11 cellular contexts compared by ENCODE assay signal in genomic region chr10:46525177-46525823, GRCh38. TPM values are rescaled to one million over a fixed set of nuclear protein-coding genes. Genes with fewer than 3 reads are reported as not detected.
A peak's percentile ranks its signal among the peaks of the same experiment; 100 is the strongest.
DNase-seq lines count a peak whose midpoint lies in the region; ATAC-seq, FAIRE-seq and TF ChIP-seq lines count a peak whose summit lies in the region.
"Had no signal": no experiment of that assay in that cellular context is flagged by ENCODE, and none has a peak within 500 bp of the region (broad histone marks: within the 10 kb centered on the region; RNA-seq: fewer than 3 reads in every experiment).

No MANE protein-coding gene starts in this region.

- intact Hi-C loops in natural killer cell (cut with micrococcal nuclease) = no loop called here

- H3K27ac Mint-ChIP-seq in natural killer cell = no peak overlapping the region
- no peak overlapping the region for H3K27ac Mint-ChIP-seq in natural killer cell treated with Interleukin-12 subunit alpha and Interleukin-12 subunit beta and Interleukin-15 and Interleukin-18, amount 100 ng/mL, for 72 hours
- H3K27ac Mint-ChIP-seq: T-helper 1 cell treated with Interleukin-12 subunit alpha and Interleukin-12 subunit beta and Interleukin-4 antibody, amounts not matched to agents 30 μg/mL and 1 μg/mL, for 36 hours had no signal

- no peak for DNase-seq in natural killer cell
- no peak for DNase-seq in natural killer cell treated with Interleukin-12 subunit alpha and Interleukin-12 subunit beta and Interleukin-15 and Interleukin-18, amount 100 ng/mL, for 72 hours (ENCODE audit: low spot score)
- DNase-seq in foreskin fibroblast = peak; percentile 78 to 90
- peak; percentile 93 for DNase-seq in urothelium cell line (ENCODE audit: low spot score)
- no peak for DNase-seq in COLO829 (ENCODE audit: low spot score)
- no peak for DNase-seq in frontal cortex (ENCODE audit: low spot score in 2 of 2)
- DNase-seq: DMS79 had no signal

- no peak for FAIRE-seq in urothelium cell line (lab: Jason Lieb, UNC)
- no peak for FAIRE-seq in frontal cortex (lab: Jason Lieb, UNC)

- no peaks in the 10 kb centered on the region for H3K27me3 Mint-ChIP-seq in natural killer cell (ENCODE audit: low read depth in 2 of 2)
- H3K27me3 Mint-ChIP-seq in natural killer cell treated with Interleukin-12 subunit alpha and Interleukin-12 subunit beta and Interleukin-15 and Interleukin-18, amount 100 ng/mL, for 72 hours = no peaks in the 10 kb centered on the region

- no peak overlapping the region for H3K4me3 ChIP-seq in foreskin fibroblast (ENCODE audit: low read depth in 1 of 2, low read length in 2 of 2)

- no peaks in the 10 kb centered on the region for H3K9me3 Mint-ChIP-seq in natural killer cell
- no peaks in the 10 kb centered on the region for H3K9me3 Mint-ChIP-seq in natural killer cell treated with Interleukin-12 subunit alpha and Interleukin-12 subunit beta and Interleukin-15 and Interleukin-18, amount 100 ng/mL, for 72 hours
- H3K9me3 Mint-ChIP-seq: T-helper 1 cell treated with Interleukin-12 subunit alpha and Interleukin-12 subunit beta and Interleukin-4 antibody, amounts not matched to agents 30 μg/mL and 1 μg/mL, for 36 hours had no signal

- no peaks in the 10 kb centered on the region for H3K4me1 Mint-ChIP-seq in natural killer cell
- H3K4me1 Mint-ChIP-seq in natural killer cell treated with Interleukin-12 subunit alpha and Interleukin-12 subunit beta and Interleukin-15 and Interleukin-18, amount 100 ng/mL, for 72 hours (ENCODE audit: low read depth in 2 of 2) = no peaks in the 10 kb centered on the region

- no peak overlapping the region for H3K4me3 Mint-ChIP-seq in natural killer cell
- H3K4me3 Mint-ChIP-seq in natural killer cell treated with Interleukin-12 subunit alpha and Interleukin-12 subunit beta and Interleukin-15 and Interleukin-18, amount 100 ng/mL, for 72 hours = no peak overlapping the region
- H3K4me3 Mint-ChIP-seq: T-helper 1 cell treated with Interleukin-12 subunit alpha and Interleukin-12 subunit beta and Interleukin-4 antibody, amounts not matched to agents 30 μg/mL and 1 μg/mL, for 36 hours had no signal

- no peaks in the 10 kb centered on the region for H3K36me3 Mint-ChIP-seq in natural killer cell
- no peaks in the 10 kb centered on the region for H3K36me3 Mint-ChIP-seq in natural killer cell treated with Interleukin-12 subunit alpha and Interleukin-12 subunit beta and Interleukin-15 and Interleukin-18, amount 100 ng/mL, for 72 hours

- ATAC-seq in natural killer cell (peak in 2 of 3 donors; percentile 19 to 24), SK-N-SH treated with all-trans-retinoic acid at 6 μM for 48 hours (peak; percentile 37), GM19467 (IDR thresholded peaks at IDR 0.05; ENCODE audit: unreplicated experiment) (no peak)
- no peak for ATAC-seq in natural killer cell treated with Interleukin-12 subunit alpha and Interleukin-12 subunit beta and Interleukin-15 and Interleukin-18, amount 100 ng/mL, for 72 hours

- TF ChIP-seq CTCF in natural killer cell (IDR thresholded peaks at IDR 0.05) (no peak), foreskin fibroblast (IDR thresholded peaks at IDR 0.05; ENCODE audit: low read depth, low read length) (no peak)

TF ChIP-seq in SK-N-SH treated with all-trans-retinoic acid at 6 μM for 48 hours, 23 proteins besides CTCF, POLR2A, EP300 and RAD21:
- no peak for TF ChIP-seq BACH2 (CRISPR knock-in tag; IDR thresholded peaks at IDR 0.05; ENCODE audit: borderline replicate concordance)
- TF ChIP-seq CSDC2 (CRISPR knock-in tag; IDR thresholded peaks at IDR 0.05) = 0 out of 2 replicates have a peak, but pooled peaks have one; percentile 74
- TF ChIP-seq CREB5 (CRISPR knock-in tag; IDR thresholded peaks at IDR 0.05; ENCODE audit: low read depth) = 0 out of 2 replicates have a peak, but pooled peaks have one; percentile 7
- TF ChIP-seq ZNF565 (CRISPR knock-in tag; conservative IDR thresholded peaks at IDR 0.05; ENCODE audit: low read depth) = no peak
- TF ChIP-seq SNAI2 (CRISPR knock-in tag; IDR thresholded peaks at IDR 0.05) = no peak

RNA-seq across cellular contexts. Expression of gene GPRIN2, which starts 31.2 kb away (rescaled TPM):
- total RNA-seq in natural killer cell (not detected), frontal cortex (18.8 TPM)
- not detected for total RNA-seq in natural killer cell treated with Interleukin-12 subunit alpha and Interleukin-12 subunit beta and Interleukin-15 and Interleukin-18, amount 100 ng/mL, for 72 hours

RNA-seq across cellular contexts. Expression of gene SYT15, which starts 53.6 kb away (rescaled TPM):
- 1 to 10 TPM in 2 of 3 donors, under 1 TPM in 1; 1.00 to 2.0 (median 1.1) TPM for total RNA-seq in natural killer cell
- total RNA-seq in natural killer cell treated with Interleukin-12 subunit alpha and Interleukin-12 subunit beta and Interleukin-15 and Interleukin-18, amount 100 ng/mL, for 72 hours = 1 to 10 TPM in 1 of 2 donors, under 1 TPM in 1; 0.81 to 1.9 TPM
- total RNA-seq in frontal cortex = 0.82 TPM

RNA-seq across cellular contexts. Expression of gene NPY4R, which starts 59.5 kb away (rescaled TPM):
- total RNA-seq in natural killer cell (not detected), frontal cortex (not detected)
- total RNA-seq in natural killer cell treated with Interleukin-12 subunit alpha and Interleukin-12 subunit beta and Interleukin-15 and Interleukin-18, amount 100 ng/mL, for 72 hours = not detected
- total RNA-seq: ureter had no signal

Comparison
In these comparisons a context has a peak if more than half of its experiments do, and no peak if none do; other contexts are left out.
1. ATAC-seq: peak in natural killer cell (2 of 3) and SK-N-SH treated with all-trans-retinoic acid at 6 μM for 48 hours (single experiment); none in natural killer cell treated with Interleukin-12 subunit alpha and Interleukin-12 subunit beta and Interleukin-15 and Interleukin-18, amount 100 ng/mL, for 72 hours (0 of 2) and GM19467 (single experiment).
2. DNase-seq: peak in foreskin fibroblast (2 of 2) and urothelium cell line (single experiment); none in natural killer cell (single experiment), natural killer cell treated with Interleukin-12 subunit alpha and Interleukin-12 subunit beta and Interleukin-15 and Interleukin-18, amount 100 ng/mL, for 72 hours (single experiment), COLO829 (single experiment) and frontal cortex (0 of 2).
3. RNA of gene GPRIN2, which starts 31.2 kb away (total RNA-seq): 18.8 TPM in frontal cortex (single experiment); not detected in natural killer cell and not detected in natural killer cell treated with Interleukin-12 subunit alpha and Interleukin-12 subunit beta and Interleukin-15 and Interleukin-18, amount 100 ng/mL, for 72 hours; every median in the first group is over 10 times any median in the second.